1 cellular context compared by ENCODE assay signal in genomic region chr1:212219679-212220463, GRCh38.
TF ChIP-seq lines count a peak whose summit lies in the region.

No MANE protein-coding gene starts in this region.

TF ChIP-seq in K562, 482 proteins besides CTCF, POLR2A, EP300 and RAD21 (continued from another document and continues in another):
- TF ChIP-seq ZNF407 (IDR thresholded peaks at IDR 0.05; ENCODE audit: low read depth), result no peak
- TF ChIP-seq CBFA2T3 (IDR thresholded peaks at IDR 0.05), result peak; percentile 77
- TF ChIP-seq ASH1L (IDR thresholded peaks at IDR 0.05; ENCODE audit: borderline replicate concordance, low read depth, partially characterized antibody), result no peak
- no peak for TF ChIP-seq THAP12 (CRISPR knock-in tag; IDR thresholded peaks at IDR 0.05)
- no peak for TF ChIP-seq JUN (IDR thresholded peaks at IDR 0.05; ENCODE audit: borderline replicate concordance, low read depth, low read length)
- no peak for TF ChIP-seq JUN (CRISPR knock-in tag; IDR thresholded peaks at IDR 0.05; ENCODE audit: borderline replicate concordance)
- TF ChIP-seq PBX2 (CRISPR knock-in tag; IDR thresholded peaks at IDR 0.05; ENCODE audit: low read depth), result no peak
- peak; percentile 30; the same call in 1 of the 2 replicates for TF ChIP-seq PBX2 (tag; conservative IDR thresholded peaks at IDR 0.05; ENCODE audit: low read depth)
- TF ChIP-seq ZNF282 (CRISPR knock-in tag; IDR thresholded peaks at IDR 0.05), result no peak
- TF ChIP-seq MITF (IDR thresholded peaks at IDR 0.05), result no peak
- TF ChIP-seq CTBP1 (IDR thresholded peaks at IDR 0.05; ENCODE audit: borderline replicate concordance), result 0 out of 2 replicates have a peak, but pooled peaks have one; percentile 8
- no peak for TF ChIP-seq TEAD2 (tag; IDR thresholded peaks at IDR 0.05)
- TF ChIP-seq TCF3 (CRISPR knock-in tag; IDR thresholded peaks at IDR 0.05), result peak; percentile 46
- TF ChIP-seq ZNF444 (CRISPR knock-in tag; IDR thresholded peaks at IDR 0.05), result no peak
- no peak for TF ChIP-seq ZNF764 (CRISPR knock-in tag; IDR thresholded peaks at IDR 0.05; ENCODE audit: low read depth)
- TF ChIP-seq NBN (IDR thresholded peaks at IDR 0.05; ENCODE audit: low read depth), result no peak
- no peak for TF ChIP-seq HCFC1 (IDR thresholded peaks at IDR 0.05; ENCODE audit: low read depth, low read length)
- TF ChIP-seq PHF21A (IDR thresholded peaks at IDR 0.05; ENCODE audit: borderline replicate concordance, low read depth), result no peak
- no peak for TF ChIP-seq ZFX (CRISPR knock-in tag; IDR thresholded peaks at IDR 0.05)
- no peak for TF ChIP-seq NCOA6 (IDR thresholded peaks at IDR 0.05)
- no peak for TF ChIP-seq CBX1 (IDR thresholded peaks at IDR 0.05; ENCODE audit: low read depth)
- no peak for TF ChIP-seq ETV5 (CRISPR knock-in tag; IDR thresholded peaks at IDR 0.05; ENCODE audit: low read depth)
- no peak for TF ChIP-seq ZNF140 (CRISPR knock-in tag; IDR thresholded peaks at IDR 0.05)
- TF ChIP-seq MTA3 (IDR thresholded peaks at IDR 0.05; ENCODE audit: borderline replicate concordance), result no peak
- TF ChIP-seq PKNOX1 (IDR thresholded peaks at IDR 0.05), result peak; percentile 36; the same call in 1 of the 2 replicates
- TF ChIP-seq ZFPM2 (CRISPR knock-in tag; IDR thresholded peaks at IDR 0.05), result no peak
- TF ChIP-seq ETS1 (conservative IDR thresholded peaks at IDR 0.05; ENCODE audit: control insufficient read depth, low read depth, low read length), result no peak
- TF ChIP-seq POLR2G (IDR thresholded peaks at IDR 0.05; ENCODE audit: low read depth, low read length), result no peak
- TF ChIP-seq CAMTA2 (CRISPR knock-in tag; conservative IDR thresholded peaks at IDR 0.05), result no peak
- no peak for TF ChIP-seq PTRF (tag; IDR thresholded peaks at IDR 0.05)
- no peak for TF ChIP-seq SRSF3 (IDR thresholded peaks at IDR 0.05; ENCODE audit: insufficient read depth, low read length)
- no peak for TF ChIP-seq TCF7 (IDR thresholded peaks at IDR 0.05; ENCODE audit: borderline replicate concordance)
- no peak for TF ChIP-seq ZNF561 (CRISPR knock-in tag; conservative IDR thresholded peaks at IDR 0.05)
- no peak for TF ChIP-seq ZKSCAN1 (IDR thresholded peaks at IDR 0.05; ENCODE audit: low read depth, low read length)
- TF ChIP-seq ZNF121 (CRISPR knock-in tag; conservative IDR thresholded peaks at IDR 0.05), result no peak
- TF ChIP-seq TSC22D4 (tag; IDR thresholded peaks at IDR 0.05), result no peak
- no peak for TF ChIP-seq ZNF175 (CRISPR knock-in tag; IDR thresholded peaks at IDR 0.05; ENCODE audit: low read depth)
- TF ChIP-seq ATF7 (IDR thresholded peaks at IDR 0.05), result no peak
- TF ChIP-seq BRD4 (IDR thresholded peaks at IDR 0.05), result no peak
- no peak for TF ChIP-seq ZNF197 (CRISPR knock-in tag; IDR thresholded peaks at IDR 0.05; ENCODE audit: low read depth)
- no peak for TF ChIP-seq E4F1 (CRISPR knock-in tag; IDR thresholded peaks at IDR 0.05; ENCODE audit: borderline replicate concordance)
- no peak for TF ChIP-seq KAT8 (IDR thresholded peaks at IDR 0.05; ENCODE audit: low read depth)
- TF ChIP-seq ZBTB7A (IDR thresholded peaks at IDR 0.05; ENCODE audit: borderline replicate concordance, control insufficient read depth, low read depth, low read length), result no peak
- no peak for TF ChIP-seq THRAP3 (IDR thresholded peaks at IDR 0.05; ENCODE audit: borderline replicate concordance)
- no peak for TF ChIP-seq DPF2 (IDR thresholded peaks at IDR 0.05)
- no peak for TF ChIP-seq THRA (IDR thresholded peaks at IDR 0.05)
- peak; percentile 53 for TF ChIP-seq NCOR1 (IDR thresholded peaks at IDR 0.05)
- no peak for TF ChIP-seq SRSF1 (IDR thresholded peaks at IDR 0.05; ENCODE audit: low read depth, low read length)
